In the genomic region with DNA sequence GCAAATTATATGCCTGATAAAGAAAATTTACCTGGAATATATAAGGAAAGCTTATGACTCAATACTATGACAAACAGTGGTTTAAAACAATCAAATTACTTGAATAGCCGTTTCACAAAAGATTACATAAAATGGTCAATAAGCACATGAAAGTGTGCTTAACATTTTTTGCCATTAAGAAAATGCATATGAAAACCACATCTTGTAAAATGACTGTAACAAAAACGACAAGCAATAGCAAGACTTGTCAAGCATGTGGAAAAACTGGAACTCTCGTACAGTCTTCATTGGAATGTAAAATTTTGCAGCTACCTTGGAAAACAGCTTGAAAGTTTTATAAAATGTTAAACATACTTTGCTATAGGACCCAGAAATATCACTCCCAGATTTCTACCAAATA, we compare ENCODE assay signal across 28 cellular contexts.
"Had no signal": no experiment of that assay in that cellular context is flagged by ENCODE, and none has a peak within 500 bp of the region (broad histone marks: within the 10 kb centered on the region; RNA-seq: fewer than 3 reads in every experiment).

No MANE protein-coding gene starts in this region.

- FAIRE-seq: astrocyte, bronchial epithelial cell had no signal

- DNase-seq: activated effector memory CD4-positive, alpha-beta T cell treated with anti-CD3 and anti-CD28 coated beads, Interleukin-2, amount 50 U/mL, for 16 hours; activated effector memory CD4-positive, alpha-beta T cell treated with Interleukin-2 at 50 U/mL for 16 hours; activated gamma-delta T cell; activated gamma-delta T cell treated with Interleukin-2 at 50 U/mL for 16 hours; activated naive CD4-positive, alpha-beta T cell; activated naive CD4-positive, alpha-beta T cell treated with anti-CD3 and anti-CD28 coated beads for 36 hours; activated naive CD4-positive, alpha-beta T cell treated with anti-CD3 and anti-CD28 coated beads, Interleukin-2, amount 10 ng/mL, durations not matched to agents 7 days and 5 days; activated naive CD4-positive, alpha-beta T cell treated with anti-CD3 and anti-CD28 coated beads, Interleukin-2, amount 50 U/mL, for 16 hours; activated naive CD4-positive, alpha-beta T cell treated with Interleukin-2 at 50 U/mL for 16 hours; activated naive CD8-positive, alpha-beta T cell treated with anti-CD3 and anti-CD28 coated beads for 36 hours; activated naive CD8-positive, alpha-beta T cell treated with anti-CD3 and anti-CD28 coated beads, Interleukin-2, amount 10 ng/mL, durations not matched to agents 7 days and 5 days; activated naive CD8-positive, alpha-beta T cell treated with anti-CD3 and anti-CD28 coated beads, Interleukin-2, amount 50 U/mL, for 24 hours; activated T-cell treated with anti-CD3 and anti-CD28 coated beads, Interleukin-2, amount 50 U/mL, for 24 hours; activated T-cell treated with anti-CD3 and anti-CD28 coated beads, Interleukin-2, amount 50 U/mL, for 4 hours; activated T-cell treated with anti-CD3 and anti-CD28 coated beads, Interleukin-2, amount 50 U/mL, for 48 hours; activated T-cell treated with anti-CD3 and anti-CD28 coated beads, Interleukin-2, amount 50 U/mL, for 72 hours; adrenal gland; amniotic stem cell; amygdala; anterior cingulate cortex; aorta; body of pancreas; brain microvascular endothelial cell; caudate nucleus; central memory CD4-positive, alpha-beta T cell; cerebellar nuclear complex had no signal
